11 cellular contexts compared by ENCODE assay signal in the genomic region with DNA sequence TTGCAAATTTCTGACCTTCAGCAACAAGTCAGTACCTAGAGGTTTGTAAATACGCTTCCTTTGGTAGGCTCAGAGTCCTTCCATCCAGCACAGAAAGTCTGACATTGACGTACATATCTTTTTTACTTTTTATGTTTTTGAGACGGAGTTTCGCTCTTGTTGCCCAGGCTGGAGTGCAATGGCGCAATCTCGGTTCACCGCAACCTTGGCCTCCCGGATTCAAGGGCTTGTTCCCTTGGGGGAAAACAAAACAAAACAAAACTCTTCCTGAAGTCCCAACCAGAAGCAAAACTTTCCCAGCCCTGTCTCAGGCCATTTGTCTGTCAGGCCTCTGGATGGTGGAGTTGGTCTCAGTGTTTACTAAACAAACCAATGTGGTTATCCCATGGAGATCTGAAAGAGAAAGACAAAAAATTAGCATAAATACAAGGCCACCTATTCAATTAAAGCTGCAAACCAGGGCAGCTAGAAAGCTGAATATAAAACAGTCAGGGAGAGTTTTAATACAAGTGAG. TPM values are rescaled to one million over a fixed set of nuclear protein-coding genes. Genes with fewer than 3 reads are reported as not detected.
DNase-seq lines count a peak whose midpoint lies in the region; ATAC-seq and TF ChIP-seq lines count a peak whose summit lies in the region.
"Had no signal": no experiment of that assay in that cellular context is flagged by ENCODE, and none has a peak within 500 bp of the region (broad histone marks: within the 10 kb centered on the region; RNA-seq: fewer than 3 reads in every experiment).

No MANE protein-coding gene starts in this region.

- no peaks in the 10 kb centered on the region for H3K9me2 ChIP-seq in hepatocyte (replicated peaks; ENCODE audit: insufficient read depth)

- H3K27me3 ChIP-seq in breast epithelium (no peaks in the 10 kb centered on the region), hepatocyte (no peaks in the 10 kb centered on the region), gastrocnemius medialis (no peaks in the 10 kb centered on the region)

- H3K9me3 ChIP-seq in HEK293 (ENCODE audit: control insufficient read depth, insufficient read depth, low read depth, low read length) (no peaks in the 10 kb centered on the region), breast epithelium (no peaks in the 10 kb centered on the region), hepatocyte (ENCODE audit: low read depth) (no peaks in the 10 kb centered on the region), gastrocnemius medialis (no peaks in the 10 kb centered on the region)

- no peak for TF ChIP-seq CTCF in HEK293 (tag by site-specific recombination; IDR thresholded peaks at IDR 0.05)
- TF ChIP-seq CTCF in breast epithelium (IDR thresholded peaks at IDR 0.05), result no peak
- TF ChIP-seq CTCF in hepatocyte (IDR thresholded peaks at IDR 0.05; ENCODE audit: poor library complexity), result no peak
- no peak for TF ChIP-seq CTCF in gastrocnemius medialis (IDR thresholded peaks at IDR 0.05 in 4 of 5, conservative IDR thresholded peaks at IDR 0.05 in 1 of 5)

- 69% methylated on average over 8 of the region's 8 CpGs for WGBS in hepatocyte (ENCODE audit: low lambda C conversion rate, missing lambda C conversion rate)

- no peak overlapping the region for H3K4me2 ChIP-seq in hepatocyte

- no peaks in the 10 kb centered on the region for H3K9me3 Mint-ChIP-seq in activated T-cell treated with anti-CD3 and anti-CD28 coated beads, Interleukin-2, amount 50 U/mL, for 72 hours

- H3K4me1 Mint-ChIP-seq in activated T-cell treated with anti-CD3 and anti-CD28 coated beads, Interleukin-2, amount 50 U/mL, for 72 hours (ENCODE audit: low read depth), result no peaks in the 10 kb centered on the region

- no peaks in the 10 kb centered on the region for H3K79me2 ChIP-seq in hepatocyte

- TF ChIP-seq POLR2A in breast epithelium (IDR thresholded peaks at IDR 0.05) (no peak), gastrocnemius medialis (IDR thresholded peaks at IDR 0.05) (no peak), erythroblast (IDR thresholded peaks at IDR 0.05; ENCODE audit: low read length) (no peak)

- no peak overlapping the region for H3K27ac Mint-ChIP-seq in activated T-cell treated with anti-CD3 and anti-CD28 coated beads, Interleukin-2, amount 50 U/mL, for 72 hours
- H3K27ac Mint-ChIP-seq: B cell had no signal

- ATAC-seq in gastrocnemius medialis (peak; percentile 40 to 42), HG03135 (IDR thresholded peaks at IDR 0.05; ENCODE audit: unreplicated experiment) (no peak)
- ATAC-seq in activated T-cell treated with anti-CD3 and anti-CD28 coated beads, Interleukin-2, amount 50 U/mL, for 72 hours (replicated peaks in 1 of 2), result no peak

- H3K36me3 ChIP-seq in HEK293 (ENCODE audit: control insufficient read depth in 2 of 2, insufficient read depth in 1 of 2, low read length in 2 of 2) (no peaks in the 10 kb centered on the region), breast epithelium (no peaks in the 10 kb centered on the region), hepatocyte (replicated peaks; ENCODE audit: insufficient read depth, low read depth) (no peaks in the 10 kb centered on the region), gastrocnemius medialis (no peaks in the 10 kb centered on the region)

- POLR2A ChIA-PET in HEK293 (lab: Yijun Ruan, JAX), result no interaction called here

- no peak overlapping the region for H2AFZ ChIP-seq in hepatocyte

- H3K4me1 ChIP-seq in HEK293 (ENCODE audit: control insufficient read depth, insufficient read depth, low read length) (peaks cover 10% of the 10 kb centered on the region), breast epithelium (peaks cover 0 to 11% of the 10 kb centered on the region in 2 donors), hepatocyte (ENCODE audit: insufficient read depth) (peaks cover 10% of the 10 kb centered on the region), gastrocnemius medialis (peaks cover 11 to 37% of the 10 kb centered on the region in 2 donors)

- H3K27me3 Mint-ChIP-seq in activated T-cell treated with anti-CD3 and anti-CD28 coated beads, Interleukin-2, amount 50 U/mL, for 72 hours (ENCODE audit: low read depth), result no peaks in the 10 kb centered on the region
- H3K27me3 Mint-ChIP-seq: B cell had no signal

- H4K20me1 ChIP-seq in hepatocyte (ENCODE audit: insufficient read depth, poor library complexity, severe bottlenecking), result no peaks in the 10 kb centered on the region

- no peaks in the 10 kb centered on the region for H3K36me3 Mint-ChIP-seq in activated T-cell treated with anti-CD3 and anti-CD28 coated beads, Interleukin-2, amount 50 U/mL, for 72 hours (ENCODE audit: insufficient read depth in 2 of 2)

- H3K4me3 Mint-ChIP-seq in activated T-cell treated with anti-CD3 and anti-CD28 coated beads, Interleukin-2, amount 50 U/mL, for 72 hours, result no peak overlapping the region
- H3K4me3 Mint-ChIP-seq: B cell had no signal

- H3K27ac ChIP-seq in HEK293 (ENCODE audit: extremely low read depth, low read depth, low read length) (peak overlapping the region; percentile 1; the same call in 1 of the 2 replicates), breast epithelium (peak overlapping the region; percentile 87 to 93), hepatocyte (peak overlapping the region; percentile 51), gastrocnemius medialis (peak overlapping the region; percentile 45 to 60 (median 58))

- intact Hi-C loops in breast epithelium (cut with DNase I; ENCODE audit: low total_unique reads) (no loop called here), gastrocnemius medialis (cut with DNase I; ENCODE audit: low total_unique reads) (no loop called here)

- H3K4me3 ChIP-seq in HEK293 (ENCODE audit: low read depth, low read length), result no peak overlapping the region
- peak overlapping the region in 1 of 3 donors; percentile 2 for H3K4me3 ChIP-seq in breast epithelium
- no peak overlapping the region for H3K4me3 ChIP-seq in hepatocyte
- no peak overlapping the region for H3K4me3 ChIP-seq in gastrocnemius medialis

- CTCF ChIA-PET in HEK293 (lab: Yijun Ruan, JAX), result no interaction called here

- in situ Hi-C loops in gastrocnemius medialis (cut with MboI; ENCODE audit: low sequenced_read_pairs in 4 of 4), result no loop called here

- peak in 1 of 2 donors; percentile 74 for DNase-seq in breast epithelium (ENCODE audit: low spot score in 2 of 2)
- DNase-seq in hepatocyte (ENCODE audit: low spot score), result no peak
- peak in 1 of 2 donors; percentile 60 for DNase-seq in gastrocnemius medialis
- no peak for DNase-seq in UCSD-AML1 (lab: John Stamatoyannopoulos, UW; ENCODE audit: unreplicated experiment)
- no peak for DNase-seq in activated T-cell treated with anti-CD3 and anti-CD28 coated beads, Interleukin-2, amount 50 U/mL, for 72 hours
- DNase-seq in erythroblast (lab: John Stamatoyannopoulos, UW), result no peak
- DNase-seq: MM.1S, NCI-H526 treated with DMSO at 0.1 percent for 48 hours had no signal

TF ChIP-seq in HEK293, 187 proteins besides CTCF, POLR2A, EP300 and RAD21 (continues in another document):
- no peak for TF ChIP-seq ZNF202 (tag by site-specific recombination; IDR thresholded peaks at IDR 0.05; ENCODE audit: borderline replicate concordance)
- TF ChIP-seq, protein P1, sequence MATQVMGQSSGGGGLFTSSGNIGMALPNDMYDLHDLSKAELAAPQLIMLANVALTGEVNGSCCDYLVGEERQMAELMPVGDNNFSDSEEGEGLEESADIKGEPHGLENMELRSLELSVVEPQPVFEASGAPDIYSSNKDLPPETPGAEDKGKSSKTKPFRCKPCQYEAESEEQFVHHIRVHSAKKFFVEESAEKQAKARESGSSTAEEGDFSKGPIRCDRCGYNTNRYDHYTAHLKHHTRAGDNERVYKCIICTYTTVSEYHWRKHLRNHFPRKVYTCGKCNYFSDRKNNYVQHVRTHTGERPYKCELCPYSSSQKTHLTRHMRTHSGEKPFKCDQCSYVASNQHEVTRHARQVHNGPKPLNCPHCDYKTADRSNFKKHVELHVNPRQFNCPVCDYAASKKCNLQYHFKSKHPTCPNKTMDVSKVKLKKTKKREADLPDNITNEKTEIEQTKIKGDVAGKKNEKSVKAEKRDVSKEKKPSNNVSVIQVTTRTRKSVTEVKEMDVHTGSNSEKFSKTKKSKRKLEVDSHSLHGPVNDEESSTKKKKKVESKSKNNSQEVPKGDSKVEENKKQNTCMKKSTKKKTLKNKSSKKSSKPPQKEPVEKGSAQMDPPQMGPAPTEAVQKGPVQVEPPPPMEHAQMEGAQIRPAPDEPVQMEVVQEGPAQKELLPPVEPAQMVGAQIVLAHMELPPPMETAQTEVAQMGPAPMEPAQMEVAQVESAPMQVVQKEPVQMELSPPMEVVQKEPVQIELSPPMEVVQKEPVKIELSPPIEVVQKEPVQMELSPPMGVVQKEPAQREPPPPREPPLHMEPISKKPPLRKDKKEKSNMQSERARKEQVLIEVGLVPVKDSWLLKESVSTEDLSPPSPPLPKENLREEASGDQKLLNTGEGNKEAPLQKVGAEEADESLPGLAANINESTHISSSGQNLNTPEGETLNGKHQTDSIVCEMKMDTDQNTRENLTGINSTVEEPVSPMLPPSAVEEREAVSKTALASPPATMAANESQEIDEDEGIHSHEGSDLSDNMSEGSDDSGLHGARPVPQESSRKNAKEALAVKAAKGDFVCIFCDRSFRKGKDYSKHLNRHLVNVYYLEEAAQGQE (tag by site-specific recombination; IDR thresholded peaks at IDR 0.05), result no peak

RNA-seq across cellular contexts. Expression of a gene that starts 29.6 kb away (rescaled TPM):
- total RNA-seq in breast epithelium (100 to 1,000 TPM in 2 of 3 donors, 10 to 100 TPM in 1; 66.4 to 179 (median 159) TPM), hepatocyte (66.5 and 72.4 TPM in 2 replicates), gastrocnemius medialis (100 to 1,000 TPM in 2 of 4 donors, 10 to 100 TPM in 2; 60.1 to 130 (median 108) TPM)
- 28.0 and 30.1 TPM in 2 replicates for polyA plus RNA-seq in hepatocyte
- total RNA-seq in activated T-cell treated with anti-CD3 and anti-CD28 coated beads, Interleukin-2, amount 50 U/mL, for 72 hours, result 10 to 100 TPM; 55.0 to 63.5 TPM

Comparison
In these comparisons a context has a peak if more than half of its experiments do, and no peak if none do; other contexts are left out.
1. H3K27ac ChIP-seq: peak in every context shown above with its lines; median percentile 90 in breast epithelium; 58 in gastrocnemius medialis; 51 in hepatocyte; 1 in HEK293.
2. ATAC-seq: peak in gastrocnemius medialis (2 of 2); none in HG03135 (single experiment) and activated T-cell treated with anti-CD3 and anti-CD28 coated beads, Interleukin-2, amount 50 U/mL, for 72 hours (0 of 2).